7 cellular contexts compared by ENCODE assay signal in the genomic region with DNA sequence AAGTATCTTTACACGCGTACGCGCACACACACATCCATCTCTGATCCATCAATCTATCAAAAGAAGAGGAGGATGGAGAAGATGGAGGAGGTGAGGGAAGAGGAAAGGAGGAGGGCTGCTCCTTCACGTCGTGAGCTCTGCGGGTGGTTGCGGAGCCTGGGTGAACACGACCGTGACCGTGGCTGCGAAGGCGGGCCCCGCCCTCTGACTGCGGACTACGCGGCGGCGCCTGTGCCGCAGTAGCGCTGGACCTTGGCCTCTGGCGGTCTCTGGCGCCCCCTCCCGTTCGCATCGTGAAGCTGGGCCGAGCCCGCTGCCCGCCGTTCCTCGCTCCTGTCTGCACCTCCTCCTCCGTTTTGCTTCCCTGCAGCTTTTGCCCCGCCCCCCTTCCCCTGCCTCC. TPM values are rescaled to one million over a fixed set of nuclear protein-coding genes. Genes with fewer than 3 reads are reported as not detected.
DNase-seq lines count a peak whose midpoint lies in the region; ATAC-seq, FAIRE-seq and TF ChIP-seq lines count a peak whose summit lies in the region.

No MANE protein-coding gene starts in this region.

- FAIRE-seq in small intestine (lab: Jason Lieb, UNC) = no peak

- H3K4me1 Mint-ChIP-seq in MCF 10A (ENCODE audit: insufficient read depth, unreplicated experiment) = no peaks in the 10 kb centered on the region

- intact Hi-C loops in MCF 10A (cut with micrococcal nuclease) = loop anchor here (1.0 kb wide), 2 partner anchors 26 to 330 kb away; partner anchors contain the start of gene UBA1

- H3K27ac ChIP-seq in VCaP (peak overlapping the region; percentile 60; the same call in 1 of the 2 replicates), small intestine (ENCODE audit: low read depth in 1 of 2, low read length in 1 of 2) (no peak overlapping the region)

- H3K27me3 Mint-ChIP-seq in MCF 10A (ENCODE audit: insufficient read depth, unreplicated experiment) = no peaks in the 10 kb centered on the region

- CTCF ChIA-PET in MCF 10A (lab: Yijun Ruan, JAX) = interaction anchor here (0.6 to 4.7 kb wide), 14 partner anchors 8 to 397 kb away, joined by 3 to 36 read pairs (median 4); no protein-coding TSS in a partner anchor

- POLR2A ChIA-PET in MCF 10A (lab: Yijun Ruan, JAX) = interaction anchor here (0.6 to 1.2 kb wide), 6 partner anchors 21 to 760 kb away, joined by 3 to 6 read pairs (median 3); no protein-coding TSS in a partner anchor

- no TSS peak for BruUV-seq in MCF 10A (replicated peaks; lab: Mats Ljungman, UMichigan)

- H3K4me3 ChIP-seq in GM12875 (ENCODE audit: low read depth, low read length) (peak overlapping the region; percentile 41), small intestine (ENCODE audit: low read depth in 1 of 2, low read length in 2 of 2) (peak overlapping the region; percentile 21 to 38)

- peak; percentile 80 for TF ChIP-seq CTCF in GM12875 (IDR thresholded peaks at IDR 0.05; ENCODE audit: borderline replicate concordance, insufficient read depth, low read depth, low read length)
- peak; percentile 87 for TF ChIP-seq CTCF in VCaP (conservative IDR thresholded peaks at IDR 0.05)
- TF ChIP-seq CTCF in MCF 10A (IDR thresholded peaks at IDR 0.05; ENCODE audit: unreplicated experiment) = peak; percentile 75

- H3K4me3 Mint-ChIP-seq in MCF 10A (ENCODE audit: unreplicated experiment) = peak overlapping the region; percentile 57

- H3K36me3 Mint-ChIP-seq in MCF 10A (ENCODE audit: insufficient read depth, unreplicated experiment) = no peaks in the 10 kb centered on the region

- peak; percentile 60 for ATAC-seq in HG02840 (IDR thresholded peaks at IDR 0.05; ENCODE audit: low FRiP score, unreplicated experiment)

- no peak overlapping the region for H3K27ac Mint-ChIP-seq in MCF 10A (ENCODE audit: low read depth, unreplicated experiment)

- DNase-seq in NCI-H2107 treated with DMSO at 0.1 percent for 48 hours (lab: John Stamatoyannopoulos, UW; ENCODE audit: unreplicated experiment) (peak; percentile 58), MCF 10A (ENCODE audit: unreplicated experiment) (peak; percentile 59), iPS-NIHi11 (ENCODE audit: low spot score) (peak; percentile 85), small intestine (peak; percentile 64)

- H3K27me3 ChIP-seq in small intestine (ENCODE audit: control insufficient read depth in 2 of 2, insufficient read depth in 2 of 2, low read length in 2 of 2) = no peaks in the 10 kb centered on the region

- H3K4me1 ChIP-seq in small intestine (ENCODE audit: control insufficient read depth in 2 of 2, insufficient read depth in 1 of 2, low read depth in 1 of 2, low read length in 1 of 2) = no peaks in the 10 kb centered on the region

- H3K36me3 ChIP-seq in small intestine (ENCODE audit: control insufficient read depth in 2 of 2, insufficient read depth in 2 of 2, low read length in 2 of 2) = no peaks in the 10 kb centered on the region

- no peaks in the 10 kb centered on the region for H3K9me3 Mint-ChIP-seq in MCF 10A (ENCODE audit: unreplicated experiment)

- 0 to 29% (median 2%) methylated on average over 4 to 33 of the region's 33 CpGs for WGBS in small intestine, 3 donors

- H3K9me3 ChIP-seq in small intestine (ENCODE audit: control insufficient read depth, low read depth) = no peaks in the 10 kb centered on the region

RNA-seq across cellular contexts. Expression of gene ARAF, which starts 37.7 kb away (rescaled TPM):
- 53.2 and 63.5 TPM in 2 replicates for total RNA-seq in MCF 10A (2022)
- polyA plus RNA-seq in small intestine = 10 to 100 TPM; 43.0 to 92.1 (median 76.9) TPM

RNA-seq across cellular contexts. Expression of gene ZNF41, which starts 40.3 kb away (rescaled TPM):
- 5.6 and 7.0 TPM in 2 replicates for total RNA-seq in MCF 10A (2022)
- polyA plus RNA-seq in small intestine = 1 to 10 TPM; 2.9 to 3.3 (median 3.0) TPM

RNA-seq across cellular contexts. Expression of gene TIMP1, which starts 58.9 kb away (rescaled TPM):
- 647 and 720 TPM in 2 replicates for total RNA-seq in MCF 10A (2022)
- polyA plus RNA-seq in small intestine = 100 to 1,000 TPM in 1 of 3 donors, 10 to 100 TPM in 2; 19.5 to 196 (median 32.2) TPM
